In genomic region chr5:159098285-159099048, GRCh38 we compare ENCODE assay signal across 7 cellular contexts. TPM values are rescaled to one million over a fixed set of nuclear protein-coding genes. Genes with fewer than 3 reads are reported as not detected.
DNase-seq lines count a peak whose midpoint lies in the region; ATAC-seq and TF ChIP-seq lines count a peak whose summit lies in the region.

No MANE protein-coding gene starts in this region.

- no peak for ATAC-seq in HCT116
- ATAC-seq in activated CD8-positive, alpha-beta T cell treated with anti-CD3 and anti-CD28 coated beads for 36 hours: no peak
- no peak for ATAC-seq in stimulated activated naive CD8-positive, alpha-beta T cell treated with anti-CD3 and anti-CD28 coated beads, Interleukin-15, amount 100 ng/mL, for 72 hours

- no peaks in the 10 kb centered on the region for H3K9me3 Mint-ChIP-seq in activated CD8-positive, alpha-beta T cell treated with anti-CD3 and anti-CD28 coated beads for 36 hours
- no peaks in the 10 kb centered on the region for H3K9me3 Mint-ChIP-seq in stimulated activated naive CD8-positive, alpha-beta T cell treated with anti-CD3 and anti-CD28 coated beads, Interleukin-15, amount 100 ng/mL, for 72 hours

- intact Hi-C loops in HCT116 (cut with micrococcal nuclease): no loop called here
- intact Hi-C loops in activated CD8-positive, alpha-beta T cell treated with anti-CD3 and anti-CD28 coated beads for 36 hours (cut with micrococcal nuclease): no loop called here

- peak overlapping the region; percentile 76 for H3K4me3 Mint-ChIP-seq in activated CD8-positive, alpha-beta T cell treated with anti-CD3 and anti-CD28 coated beads for 36 hours
- H3K4me3 Mint-ChIP-seq in stimulated activated naive CD8-positive, alpha-beta T cell treated with anti-CD3 and anti-CD28 coated beads, Interleukin-15, amount 100 ng/mL, for 72 hours: peak overlapping the region; percentile 83 to 91

- peaks cover 46% of the 10 kb centered on the region for H3K27me3 Mint-ChIP-seq in activated CD8-positive, alpha-beta T cell treated with anti-CD3 and anti-CD28 coated beads for 36 hours
- peaks cover 74% of the 10 kb centered on the region for H3K27me3 Mint-ChIP-seq in stimulated activated naive CD8-positive, alpha-beta T cell treated with anti-CD3 and anti-CD28 coated beads, Interleukin-15, amount 100 ng/mL, for 72 hours

- TF ChIP-seq CTCF in HCT116 (IDR thresholded peaks at IDR 0.05 in 2 of 3, conservative IDR thresholded peaks at IDR 0.05 in 1 of 3; ENCODE audit: borderline replicate concordance in 1 of 3, insufficient read depth in 1 of 3, low read depth in 2 of 3, low read length in 2 of 3): no peak
- peak; percentile 26 for TF ChIP-seq CTCF in activated CD8-positive, alpha-beta T cell treated with anti-CD3 and anti-CD28 coated beads for 36 hours (IDR thresholded peaks at IDR 0.05)

- H3K27me3 ChIP-seq in HCT116 (ENCODE audit: insufficient read depth, low read length): peaks cover 49% of the 10 kb centered on the region

- no peaks in the 10 kb centered on the region for H3K36me3 ChIP-seq in HCT116 (ENCODE audit: control insufficient read depth in 1 of 2, insufficient read depth in 2 of 2, low read length in 2 of 2)

- no TSS peak for BruUV-seq in HCT116 (replicated peaks; lab: Mats Ljungman, UMichigan)

- H3K27ac ChIP-seq in HCT116 (ENCODE audit: low read depth, low read length): no peak overlapping the region

- peaks cover 34% of the 10 kb centered on the region for H3K4me1 Mint-ChIP-seq in activated CD8-positive, alpha-beta T cell treated with anti-CD3 and anti-CD28 coated beads for 36 hours (ENCODE audit: low read depth)
- peaks cover 43% of the 10 kb centered on the region for H3K4me1 Mint-ChIP-seq in stimulated activated naive CD8-positive, alpha-beta T cell treated with anti-CD3 and anti-CD28 coated beads, Interleukin-15, amount 100 ng/mL, for 72 hours

- no peak for TF ChIP-seq RAD21 in HCT116 (IDR thresholded peaks at IDR 0.05; ENCODE audit: low read depth)

- no peak for TF ChIP-seq POLR2A in HCT116 (IDR thresholded peaks at IDR 0.05; ENCODE audit: borderline replicate concordance, extremely low read depth, insufficient read depth, insufficient read length)

- H3K9me3 ChIP-seq in HCT116 (ENCODE audit: control insufficient read depth in 1 of 2, insufficient read depth in 1 of 2, low read depth in 1 of 2, low read length in 2 of 2): no peaks in the 10 kb centered on the region
- no peaks in the 10 kb centered on the region for H3K9me3 ChIP-seq in iPS-18c (ENCODE audit: control insufficient read depth, insufficient read depth, low read length)

- 0 out of 2 replicates have a peak overlapping the region, but pooled peaks have one; percentile 21 for H3K4me2 ChIP-seq in HCT116 (ENCODE audit: low read length)

- H3K4me3 ChIP-seq in HCT116 (replicated peaks in 1 of 2; ENCODE audit: low read depth in 1 of 2, low read length in 2 of 2) (no peak overlapping the region), iPS-18c (ENCODE audit: insufficient read depth, low read depth, low read length) (peak overlapping the region; percentile 40)

- RAD21 ChIA-PET in HCT116 (lab: Charles Lee; ENCODE audit: low non-redundant PET in 1 of 2, low total read pairs in 2 of 2, uncharacterized antibody in 2 of 2, unreplicated experiment in 2 of 2): no interaction called here

- DNase-seq in HCT116 (ENCODE audit: low read depth, low spot score) (no peak), glomerular visceral epithelial cell (ENCODE audit: extremely low spot score) (no peak), DMS53 treated with DMSO at 0.1 percent for 48 hours (lab: John Stamatoyannopoulos, UW; ENCODE audit: unreplicated experiment) (no peak), NCI-H446 (lab: John Stamatoyannopoulos, UW) (no peak)
- DNase-seq in activated CD8-positive, alpha-beta T cell treated with anti-CD3 and anti-CD28 coated beads for 36 hours: no peak
- DNase-seq in stimulated activated naive CD8-positive, alpha-beta T cell treated with anti-CD3 and anti-CD28 coated beads, Interleukin-15, amount 100 ng/mL, for 72 hours: no peak

- H3K36me3 Mint-ChIP-seq in activated CD8-positive, alpha-beta T cell treated with anti-CD3 and anti-CD28 coated beads for 36 hours (ENCODE audit: low read depth): no peaks in the 10 kb centered on the region

- H4K20me1 ChIP-seq in HCT116 (ENCODE audit: insufficient read depth): no peaks in the 10 kb centered on the region

- no peak overlapping the region for H2AFZ ChIP-seq in HCT116 (ENCODE audit: low read depth, low read length, poor library complexity, severe bottlenecking)

- CTCF ChIA-PET in HCT116 (lab: Charles Lee): no interaction called here
- CTCF ChIA-PET in activated CD8-positive, alpha-beta T cell treated with anti-CD3 and anti-CD28 coated beads for 36 hours (lab: Charles Lee): interaction anchor here (0.6 to 1.7 kb wide), 3 partner anchors 222 to 1024 kb away, joined by 3 to 9 read pairs (median 3); no protein-coding TSS in a partner anchor

- POLR2A ChIA-PET in HCT116 (lab: Charles Lee): no interaction called here
- POLR2A ChIA-PET in activated CD8-positive, alpha-beta T cell treated with anti-CD3 and anti-CD28 coated beads for 36 hours (lab: Charles Lee): interaction anchor here (0.9 kb wide), 1 partner anchor 922 kb away, joined by 3 read pairs; no protein-coding TSS in a partner anchor

- no peaks in the 10 kb centered on the region for H3K9me2 ChIP-seq in HCT116 (ENCODE audit: insufficient read depth)

- H3K9ac ChIP-seq in HCT116 (ENCODE audit: low read length): no peak overlapping the region

- H3K4me1 ChIP-seq in HCT116 (ENCODE audit: control insufficient read depth in 1 of 2, insufficient read depth in 2 of 2, low read length in 2 of 2): no peaks in the 10 kb centered on the region

- no peaks in the 10 kb centered on the region for H3K79me2 ChIP-seq in HCT116 (ENCODE audit: insufficient read depth, low read length)

- no peak overlapping the region for H3K27ac Mint-ChIP-seq in activated CD8-positive, alpha-beta T cell treated with anti-CD3 and anti-CD28 coated beads for 36 hours
- peak overlapping the region; percentile 28 to 44 for H3K27ac Mint-ChIP-seq in stimulated activated naive CD8-positive, alpha-beta T cell treated with anti-CD3 and anti-CD28 coated beads, Interleukin-15, amount 100 ng/mL, for 72 hours

TF ChIP-seq in HCT116, 20 proteins besides CTCF, POLR2A, EP300 and RAD21:
- no peak for TF ChIP-seq POLR2AphosphoS5 (IDR thresholded peaks at IDR 0.05; ENCODE audit: low read depth, low read length)
- no peak for TF ChIP-seq REST (IDR thresholded peaks at IDR 0.05; ENCODE audit: low read depth)
- no peak for TF ChIP-seq CBX3 (IDR thresholded peaks at IDR 0.05; ENCODE audit: low read depth)
- TF ChIP-seq YY1 (IDR thresholded peaks at IDR 0.05; ENCODE audit: extremely low read depth, insufficient replicate concordance, low read depth, low read length): no peak
- no peak for TF ChIP-seq JUND (IDR thresholded peaks at IDR 0.05)
- TF ChIP-seq FOSL1 (IDR thresholded peaks at IDR 0.05; ENCODE audit: low read depth): no peak
- no peak for TF ChIP-seq EGR1 (IDR thresholded peaks at IDR 0.05; ENCODE audit: low read depth)
- TF ChIP-seq ATF3 (IDR thresholded peaks at IDR 0.05): no peak
- TF ChIP-seq TCF7L2 (IDR thresholded peaks at IDR 0.05; ENCODE audit: borderline replicate concordance, extremely low read depth, insufficient read depth, insufficient read length): no peak
- TF ChIP-seq ZBTB33 (IDR thresholded peaks at IDR 0.05; ENCODE audit: extremely low read depth, insufficient replicate concordance, low read length): no peak
TF ChIP-seq in HCT116: peak in this region for 0.

RNA-seq across cellular contexts. Expression of gene EBF1, which starts 1.2 kb away (rescaled TPM):
- total RNA-seq in HCT116 (2021; ENCODE audit: unreplicated experiment): 0.30 TPM
- not detected in 2 replicates for polyA plus RNA-seq in HCT116 (2012)
- total RNA-seq in activated CD8-positive, alpha-beta T cell treated with anti-CD3 and anti-CD28 coated beads for 36 hours: under 1 TPM in 1 of 2 experiments, not detected in 1; 0.22 TPM
